In genomic region chr17:67375761-67376160, GRCh38 we compare ENCODE assay signal across 1 cellular context.
TF ChIP-seq lines count a peak whose summit lies in the region.

No MANE protein-coding gene starts in this region.

TF ChIP-seq in GM23338, 12 proteins besides CTCF, POLR2A, EP300 and RAD21 (continued from another document):
- TF ChIP-seq REST (IDR thresholded peaks at IDR 0.05; ENCODE audit: unreplicated experiment): no peak
- TF ChIP-seq POLR2AphosphoS5 (IDR thresholded peaks at IDR 0.05; ENCODE audit: low read depth): no peak
- no peak for TF ChIP-seq ZNF331 (CRISPR knock-in tag; IDR thresholded peaks at IDR 0.05; ENCODE audit: low read depth)
- no peak for TF ChIP-seq EZH2phosphoT487 (IDR thresholded peaks at IDR 0.05; ENCODE audit: unreplicated experiment)
TF ChIP-seq in GM23338: peak in this region for 0.
